In the genomic region with DNA sequence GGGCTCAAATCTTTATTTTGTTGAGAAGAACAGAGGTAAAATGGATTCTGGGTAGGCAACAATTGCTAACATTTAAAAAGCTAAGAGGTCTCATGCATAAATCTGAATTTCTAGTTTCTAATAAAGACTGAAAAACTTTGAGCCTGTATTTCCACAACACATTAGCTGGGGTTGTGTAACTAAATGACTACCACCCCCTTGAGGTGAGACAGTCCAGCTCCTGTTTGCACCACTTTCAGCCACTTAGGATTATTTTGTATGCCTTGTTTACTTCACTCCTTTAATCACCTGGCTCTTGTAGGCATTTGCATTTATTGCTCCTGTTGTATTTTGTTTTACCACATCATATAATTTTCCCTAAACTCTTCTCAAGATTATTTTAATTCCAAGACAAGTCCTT, we compare ENCODE assay signal across 11 cellular contexts.
DNase-seq lines count a peak whose midpoint lies in the region; ATAC-seq and TF ChIP-seq lines count a peak whose summit lies in the region.
"Had no signal": no experiment of that assay in that cellular context is flagged by ENCODE, and none has a peak within 500 bp of the region (broad histone marks: within the 10 kb centered on the region; RNA-seq: fewer than 3 reads in every experiment).

No MANE protein-coding gene starts in this region.

- H3K4me3 ChIP-seq in left ventricle myocardium inferior (no peak overlapping the region), right atrium auricular region (no peak overlapping the region)

- TF ChIP-seq POLR2A in erythroblast (IDR thresholded peaks at IDR 0.05; ENCODE audit: low read length) = no peak

- DNase-seq in left ventricle myocardium inferior = no peak
- DNase-seq in right atrium auricular region (ENCODE audit: low spot score) = no peak
- peak; percentile 7 for DNase-seq in NCI-H510A (lab: John Stamatoyannopoulos, UW)
- DNase-seq in erythroblast (lab: John Stamatoyannopoulos, UW) = peak; percentile 30 to 39
- no peak for DNase-seq in stimulated activated CD4-positive, alpha-beta T cell treated with anti-CD3 and anti-CD28 coated beads, Interleukin-2, amount 100 ng/mL, for 48 hours
- DNase-seq in NCI-H1436 treated with DMSO at 0.1 percent for 48 hours (lab: John Stamatoyannopoulos, UW) = no peak
- DNase-seq: islet precursor cell, occipital lobe, T-helper 17 cell had no signal

- H3K27me3 ChIP-seq in left ventricle myocardium inferior (ENCODE audit: low read depth) = peaks cover 6% of the 10 kb centered on the region
- H3K27me3 ChIP-seq in right atrium auricular region = no peaks in the 10 kb centered on the region

- H3K27ac ChIP-seq in left ventricle myocardium inferior (replicated peaks) = no peak overlapping the region
- H3K27ac ChIP-seq in right atrium auricular region = no peak overlapping the region

- H3K9me3 ChIP-seq in left ventricle myocardium inferior (replicated peaks) (peaks cover 9% of the 10 kb centered on the region), right atrium auricular region (no peaks in the 10 kb centered on the region)

- TF ChIP-seq CTCF in left ventricle myocardium inferior (IDR thresholded peaks at IDR 0.05; ENCODE audit: borderline replicate concordance) (peak; percentile 15), right atrium auricular region (IDR thresholded peaks at IDR 0.05) (no peak)

- ATAC-seq in HG03520 (IDR thresholded peaks at IDR 0.05; ENCODE audit: unreplicated experiment) (no peak), GM21825 (IDR thresholded peaks at IDR 0.05; ENCODE audit: unreplicated experiment) (no peak)
- ATAC-seq: T-helper 17 cell had no signal

- H3K36me3 ChIP-seq in left ventricle myocardium inferior = no peaks in the 10 kb centered on the region
- no peaks in the 10 kb centered on the region for H3K36me3 ChIP-seq in right atrium auricular region

- H3K4me1 ChIP-seq in left ventricle myocardium inferior (no peaks in the 10 kb centered on the region), right atrium auricular region (no peaks in the 10 kb centered on the region)

- intact Hi-C loops in left ventricle myocardium inferior (cut with micrococcal nuclease) = no loop called here

Comparison
In these comparisons a context has a peak if more than half of its experiments do, and no peak if none do; other contexts are left out.
1. DNase-seq: peak in NCI-H510A (single experiment) and erythroblast (2 of 2); none in left ventricle myocardium inferior (single experiment), right atrium auricular region (single experiment), stimulated activated CD4-positive, alpha-beta T cell treated with anti-CD3 and anti-CD28 coated beads, Interleukin-2, amount 100 ng/mL, for 48 hours (0 of 2) and NCI-H1436 treated with DMSO at 0.1 percent for 48 hours (single experiment).